In genomic region chrX:41116948-41117347, GRCh38 we compare ENCODE assay signal across 8 cellular contexts. TPM values are rescaled to one million over a fixed set of nuclear protein-coding genes. Genes with fewer than 3 reads are reported as not detected.
A peak's percentile ranks its signal among the peaks of the same experiment; 100 is the strongest.
DNase-seq lines count a peak whose midpoint lies in the region; ATAC-seq and TF ChIP-seq lines count a peak whose summit lies in the region.

No MANE protein-coding gene starts in this region.

- no peak for DNase-seq in effector memory CD4-positive, alpha-beta T cell
- DNase-seq in anterior cingulate cortex (lab: John Stamatoyannopoulos, UW) (no peak), NCI-H2227 treated with DMSO at 0.1 percent for 48 hours (lab: John Stamatoyannopoulos, UW) (no peak), body of pancreas (no peak), ureter (ENCODE audit: low spot score) (no peak)

- H3K9me2 ChIP-seq in DOHH2 (replicated peaks; ENCODE audit: control insufficient read depth, low read length), result no peaks in the 10 kb centered on the region

- TF ChIP-seq CTCF in DOHH2 (IDR thresholded peaks at IDR 0.05; ENCODE audit: low read depth, low read length, poor library complexity, severe bottlenecking) (no peak), body of pancreas (IDR thresholded peaks at IDR 0.05) (no peak)

- intact Hi-C loops in body of pancreas (cut with DNase I), result loop anchor here (5.0 kb wide), 1 partner anchor 240 kb away; no protein-coding TSS in a partner anchor

- H3F3A ChIP-seq in DOHH2 (ENCODE audit: control insufficient read depth, insufficient read depth), result 0 out of 2 replicates have a peak, but pooled peaks cover 6% of the 10 kb centered on the region

- no peaks in the 10 kb centered on the region for H3K27me3 ChIP-seq in DOHH2 (ENCODE audit: control insufficient read depth, low read length)
- H3K27me3 ChIP-seq in effector memory CD4-positive, alpha-beta T cell (replicated peaks; ENCODE audit: control insufficient read depth, insufficient read depth, low read length, poor library complexity, severe bottlenecking), result no peaks in the 10 kb centered on the region
- no peaks in the 10 kb centered on the region for H3K27me3 ChIP-seq in body of pancreas

- H4K20me1 ChIP-seq in DOHH2 (ENCODE audit: control insufficient read depth, insufficient read depth, low read depth, low read length), result peaks cover 16% of the 10 kb centered on the region; the same call in 1 of the 2 replicates

- no peaks in the 10 kb centered on the region for H3K9me3 ChIP-seq in DOHH2 (ENCODE audit: control insufficient read depth, insufficient read depth, low read length)
- H3K9me3 ChIP-seq in effector memory CD4-positive, alpha-beta T cell (ENCODE audit: control insufficient read depth, low read length), result no peaks in the 10 kb centered on the region
- no peaks in the 10 kb centered on the region for H3K9me3 ChIP-seq in body of pancreas

- H3K27ac ChIP-seq in DOHH2 (ENCODE audit: low read depth, low read length), result no peak overlapping the region
- peak overlapping the region; percentile 12 for H3K27ac ChIP-seq in effector memory CD4-positive, alpha-beta T cell (ENCODE audit: insufficient read depth, low read length, poor library complexity, severe bottlenecking)
- H3K27ac ChIP-seq in body of pancreas, result no peak overlapping the region

- peak overlapping the region; percentile 53 for H3K4me2 ChIP-seq in DOHH2 (ENCODE audit: low read length)

- H3K4me3 ChIP-seq in DOHH2 (ENCODE audit: low read length) (peak overlapping the region; percentile 27; the same call in 1 of the 2 replicates), body of pancreas (no peak overlapping the region)
- H3K4me3 ChIP-seq in effector memory CD4-positive, alpha-beta T cell (ENCODE audit: insufficient read depth, low read depth, low read length, poor library complexity, severe bottlenecking), result no peak overlapping the region

- peaks cover 97% of the 10 kb centered on the region for H3K79me2 ChIP-seq in DOHH2 (ENCODE audit: control insufficient read depth, low read length)

- no peak for TF ChIP-seq POLR2A in body of pancreas (IDR thresholded peaks at IDR 0.05)

- peaks cover 70% of the 10 kb centered on the region for H3K4me1 ChIP-seq in DOHH2 (ENCODE audit: control insufficient read depth, low read length)
- H3K4me1 ChIP-seq in effector memory CD4-positive, alpha-beta T cell (ENCODE audit: control insufficient read depth, insufficient read depth, low read length, poor library complexity, severe bottlenecking), result peaks cover 14% of the 10 kb centered on the region
- peaks cover 19% of the 10 kb centered on the region for H3K4me1 ChIP-seq in body of pancreas

- ATAC-seq in GM19467 (IDR thresholded peaks at IDR 0.05; ENCODE audit: unreplicated experiment) (peak; percentile 69), HG03457 (IDR thresholded peaks at IDR 0.05; ENCODE audit: unreplicated experiment) (peak; percentile 67), body of pancreas (no peak)

- no peaks in the 10 kb centered on the region for H3K36me3 ChIP-seq in DOHH2 (ENCODE audit: control insufficient read depth, low read length)
- H3K36me3 ChIP-seq in effector memory CD4-positive, alpha-beta T cell (ENCODE audit: control insufficient read depth, insufficient read depth, low read length), result no peaks in the 10 kb centered on the region
- H3K36me3 ChIP-seq in body of pancreas (replicated peaks in 1 of 2; ENCODE audit: insufficient read depth in 1 of 2, low read depth in 2 of 2), result no peaks in the 10 kb centered on the region

- WGBS in body of pancreas, 2 donors, result 3% methylated on average over 4 of the region's 4 CpGs

RNA-seq across cellular contexts. Expression of gene USP9X, which starts 31.7 kb away (rescaled TPM):
- 10 to 100 TPM; 51.1 to 58.4 TPM for total RNA-seq in body of pancreas
- 93.8 TPM for total RNA-seq in ureter
